In genomic region chr17:42107124-42107523, GRCh38 we compare ENCODE assay signal across 2 cellular contexts.
TF ChIP-seq lines count a peak whose summit lies in the region.

No MANE protein-coding gene starts in this region.

TF ChIP-seq in H1, 55 proteins besides CTCF, POLR2A, EP300 and RAD21:
- TF ChIP-seq YY1 (IDR thresholded peaks at IDR 0.05; ENCODE audit: low read depth, low read length) = no peak
- peak; percentile 65; the same call in 1 of the 2 replicates for TF ChIP-seq CEBPB (IDR thresholded peaks at IDR 0.05; ENCODE audit: low read depth, low read length)
- TF ChIP-seq CBX8 (IDR thresholded peaks at IDR 0.05; ENCODE audit: borderline replicate concordance, low read depth, low read length) = no peak

TF ChIP-seq in GM12891, 5 proteins besides CTCF, POLR2A, EP300 and RAD21:
- TF ChIP-seq PAX5 (IDR thresholded peaks at IDR 0.05; ENCODE audit: insufficient read depth, low read length, severe bottlenecking) (no peak), POLR2AphosphoS5 (IDR thresholded peaks at IDR 0.05; ENCODE audit: low read depth, low read length) (no peak), SPI1 (IDR thresholded peaks at IDR 0.05; ENCODE audit: low read depth, low read length) (no peak), POU2F2 (IDR thresholded peaks at IDR 0.05; ENCODE audit: low read depth, low read length) (no peak), TAF1 (IDR thresholded peaks at IDR 0.05; ENCODE audit: low read depth, low read length) (no peak)
